22 cellular contexts compared by ENCODE assay signal in the genomic region with DNA sequence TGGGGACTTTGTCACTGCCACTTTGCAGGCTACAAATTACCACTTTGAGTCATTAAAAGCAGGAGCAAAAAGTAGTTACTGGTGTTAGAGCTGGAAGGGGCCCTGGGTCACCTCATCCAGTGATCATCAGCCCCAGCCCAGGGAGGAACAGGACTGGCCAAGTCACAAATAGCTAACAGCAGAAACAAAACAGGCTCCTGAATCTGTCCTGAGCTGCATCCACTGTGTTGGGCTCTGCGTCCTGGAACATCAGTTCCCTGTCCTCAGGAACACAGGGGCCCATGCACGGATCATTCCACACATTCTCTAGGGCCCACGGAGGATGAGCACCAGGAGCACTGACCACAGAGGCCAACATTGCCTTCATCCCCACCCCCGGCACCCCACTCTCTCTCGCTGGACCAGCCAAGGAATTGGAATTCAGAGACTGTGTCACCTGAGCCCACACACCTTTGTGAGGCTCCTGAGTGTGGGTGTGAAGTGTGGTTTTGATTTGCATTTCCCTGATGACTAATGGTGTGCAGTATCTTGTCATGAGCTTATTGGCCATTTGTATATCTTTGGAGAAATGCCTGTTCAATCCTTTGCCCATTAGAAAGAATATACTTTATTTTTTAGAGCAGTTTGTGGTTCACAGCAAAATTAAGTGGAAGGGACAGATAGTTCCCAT.
"Had no signal": no experiment of that assay in that cellular context is flagged by ENCODE, and none has a peak within 500 bp of the region (broad histone marks: within the 10 kb centered on the region; RNA-seq: fewer than 3 reads in every experiment).

No MANE protein-coding gene starts in this region.

- H3K4me1 ChIP-seq: foreskin keratinocyte, lower lobe of right lung, right atrium auricular region, testis had no signal

- H3K36me3 ChIP-seq: brain microvascular endothelial cell, lower lobe of right lung, right atrium auricular region, WERI-Rb-1 had no signal

- H3K9me3 Mint-ChIP-seq: endodermal cell, nephron progenitor cell, type B pancreatic cell had no signal

- H3K27ac Mint-ChIP-seq: endodermal cell, nephron progenitor cell, progenitor cell of endocrine pancreas, type B pancreatic cell had no signal

- ATAC-seq: foreskin keratinocyte, lower lobe of right lung had no signal

- DNase-seq: activated CD4-positive, alpha-beta T cell treated with anti-CD3 and anti-CD28 coated beads for 1 hour; activated CD4-positive, alpha-beta T cell treated with anti-CD3 and anti-CD28 coated beads, Interleukin-2, amount 50 U/mL, for 4 hours; activated CD8-positive, alpha-beta memory T cell treated with anti-CD3 and anti-CD28 coated beads, Interleukin-2, amount 50 U/mL, for 4 hours; activated gamma-delta T cell treated with Interleukin-2 at 50 U/mL for 16 hours; aorta; brain microvascular endothelial cell; central memory CD4-positive, alpha-beta T cell; endodermal cell; foreskin keratinocyte; glutamatergic neuron; hippocampal formation; lower lobe of right lung; nephron progenitor cell; occipital lobe; stimulated activated CD4-positive, alpha-beta T cell treated with anti-CD3 and anti-CD28 coated beads, Interleukin-12 subunit alpha, Interleukin-12 subunit beta, amount 100 ng/mL, for 4 hours; SW 1271; testis; WERI-Rb-1 had no signal

- H3K27me3 ChIP-seq: brain microvascular endothelial cell, foreskin keratinocyte, right atrium auricular region, testis had no signal

- H3K27ac ChIP-seq: brain microvascular endothelial cell, epithelial cell of prostate, foreskin keratinocyte, lower lobe of right lung, right atrium auricular region, testis, WERI-Rb-1 had no signal

- H3K9me3 ChIP-seq: lower lobe of right lung, right atrium auricular region, testis had no signal

- H3K4me3 ChIP-seq: lower lobe of right lung, right atrium auricular region, testis had no signal

- H3K36me3 Mint-ChIP-seq: type B pancreatic cell had no signal

- H3K4me3 Mint-ChIP-seq: endodermal cell, nephron progenitor cell, type B pancreatic cell had no signal

- H3K4me1 Mint-ChIP-seq: nephron progenitor cell had no signal

- H3K27me3 Mint-ChIP-seq: type B pancreatic cell had no signal
